In genomic region chr1:3170566-3171453, GRCh38 we compare ENCODE assay signal across 7 cellular contexts.
DNase-seq lines count a peak whose midpoint lies in the region; ATAC-seq and TF ChIP-seq lines count a peak whose summit lies in the region.

No MANE protein-coding gene starts in this region.

- WGBS in urinary bladder, result 2% methylated on average over 40 of the region's 40 CpGs

- peak overlapping the region; percentile 93 to 97 for H3K27ac ChIP-seq in coronary artery
- peak overlapping the region; percentile 68 for H3K27ac ChIP-seq in urinary bladder (ENCODE audit: low read depth)

- H3K36me3 ChIP-seq in urinary bladder (ENCODE audit: insufficient read depth), result no peaks in the 10 kb centered on the region

- no peak for TF ChIP-seq CTCF in coronary artery (IDR thresholded peaks at IDR 0.05)

- H3K4me1 ChIP-seq in urinary bladder (ENCODE audit: insufficient read depth), result no peaks in the 10 kb centered on the region

- DNase-seq in NCI-H2171 treated with DMSO at 0.1 percent for 48 hours (lab: John Stamatoyannopoulos, UW), result peak; percentile 72
- peak; percentile 93 for DNase-seq in coronary artery (ENCODE audit: low spot score)
- peak; percentile 47 for DNase-seq in middle frontal gyrus (ENCODE audit: extremely low spot score, low spot score)
- no peak for DNase-seq in stimulated activated naive CD4-positive, alpha-beta T cell treated with Interleukin-2 at 50 U/mL for 16 hours (lab: John Stamatoyannopoulos, UW)
- no peak for DNase-seq in T1000 (lab: John Stamatoyannopoulos, UW)

- H3K4me3 ChIP-seq in coronary artery (peak overlapping the region; percentile 69), urinary bladder (ENCODE audit: low read depth, low read length) (peak overlapping the region; percentile 2)

- ATAC-seq in HG03432 (IDR thresholded peaks at IDR 0.05; ENCODE audit: unreplicated experiment), result no peak

Comparison
In these comparisons a context has a peak if more than half of its experiments do, and no peak if none do; other contexts are left out.
1. DNase-seq: peak in NCI-H2171 treated with DMSO at 0.1 percent for 48 hours (single experiment), coronary artery (single experiment) and middle frontal gyrus (single experiment); none in stimulated activated naive CD4-positive, alpha-beta T cell treated with Interleukin-2 at 50 U/mL for 16 hours (single experiment) and T1000 (single experiment).